Comparison of ENCODE assay signal across 1 cellular context in genomic region chr11:43738600-43739409, GRCh38.
TF ChIP-seq lines count a peak whose summit lies in the region.

No MANE protein-coding gene starts in this region.

TF ChIP-seq in GM12878, 131 proteins besides CTCF, POLR2A, EP300 and RAD21 (continued from another document):
- no peak for TF ChIP-seq E4F1 (IDR thresholded peaks at IDR 0.05; ENCODE audit: borderline replicate concordance, partially characterized antibody)
- no peak for TF ChIP-seq CBX5 (IDR thresholded peaks at IDR 0.05; ENCODE audit: low read depth)
- TF ChIP-seq ZBED1 (IDR thresholded peaks at IDR 0.05; ENCODE audit: borderline replicate concordance) = no peak
- TF ChIP-seq BMI1 (IDR thresholded peaks at IDR 0.05; ENCODE audit: borderline replicate concordance) = no peak
- no peak for TF ChIP-seq ZBTB11 (CRISPR knock-in tag; IDR thresholded peaks at IDR 0.05)
- TF ChIP-seq TCF3 (IDR thresholded peaks at IDR 0.05; ENCODE audit: borderline replicate concordance, insufficient read depth, low read depth, low read length) = no peak
